ENCODE assay signal across 10 cellular contexts in the genomic region with DNA sequence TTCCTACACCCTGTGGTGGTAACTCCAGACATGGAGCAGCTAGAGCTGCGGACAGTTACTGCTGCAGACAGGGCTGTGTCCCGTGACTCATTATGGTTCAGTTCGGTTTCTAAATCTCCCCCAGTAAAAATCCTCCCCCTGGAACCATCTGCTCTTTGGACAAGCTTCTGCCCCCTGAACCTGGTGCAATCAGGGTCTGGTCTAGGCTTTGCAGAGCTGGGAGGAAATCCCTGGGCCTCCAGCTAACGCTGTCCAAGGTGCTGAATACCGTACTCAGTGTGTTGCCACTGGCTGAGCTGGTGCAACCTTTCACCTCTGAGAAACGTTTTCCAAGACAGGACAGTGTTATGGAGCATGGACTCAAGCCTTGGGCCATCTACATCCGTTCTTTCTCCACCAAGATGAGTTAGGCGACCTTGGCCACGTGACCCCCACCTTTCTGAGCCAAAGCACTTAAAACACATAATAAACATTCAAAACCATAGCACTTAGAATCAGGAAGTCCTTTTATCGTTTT.
DNase-seq lines count a peak whose midpoint lies in the region; ATAC-seq and TF ChIP-seq lines count a peak whose summit lies in the region.
"Had no signal": no experiment of that assay in that cellular context is flagged by ENCODE, and none has a peak within 500 bp of the region (broad histone marks: within the 10 kb centered on the region; RNA-seq: fewer than 3 reads in every experiment).

No MANE protein-coding gene starts in this region.

- no peaks in the 10 kb centered on the region for H3K36me3 ChIP-seq in breast epithelium
- no peaks in the 10 kb centered on the region for H3K36me3 ChIP-seq in SJCRH30
- no peaks in the 10 kb centered on the region for H3K36me3 ChIP-seq in fibroblast of lung (ENCODE audit: control insufficient read depth, insufficient read depth, low read length)
- no peaks in the 10 kb centered on the region for H3K36me3 ChIP-seq in testis (ENCODE audit: low read depth, missing control alignments)

- H3K27me3 ChIP-seq in breast epithelium (no peaks in the 10 kb centered on the region), SJCRH30 (no peaks in the 10 kb centered on the region), fibroblast of lung (ENCODE audit: control insufficient read depth, insufficient read depth, low read length) (no peaks in the 10 kb centered on the region), testis (no peaks in the 10 kb centered on the region)

- no peak overlapping the region for H2AFZ ChIP-seq in fibroblast of lung (ENCODE audit: low read length)

- H3K27me3 Mint-ChIP-seq in MCF 10A (ENCODE audit: insufficient read depth, unreplicated experiment): no peaks in the 10 kb centered on the region
- H3K27me3 Mint-ChIP-seq in effector memory CD8-positive, alpha-beta T cell: no peaks in the 10 kb centered on the region

- no peak overlapping the region for H3K27ac Mint-ChIP-seq in MCF 10A (ENCODE audit: low read depth, unreplicated experiment)
- no peak overlapping the region for H3K27ac Mint-ChIP-seq in effector memory CD8-positive, alpha-beta T cell

- H4K20me1 ChIP-seq in fibroblast of lung (ENCODE audit: control insufficient read depth, extremely low read depth, insufficient read depth, low read length): no peaks in the 10 kb centered on the region

- no peak overlapping the region for H3K4me3 Mint-ChIP-seq in MCF 10A (ENCODE audit: unreplicated experiment)
- H3K4me3 Mint-ChIP-seq in effector memory CD8-positive, alpha-beta T cell: no peak overlapping the region

- no peak for TF ChIP-seq POLR2A in breast epithelium (IDR thresholded peaks at IDR 0.05)
- TF ChIP-seq POLR2A in testis (IDR thresholded peaks at IDR 0.05): no peak

- H3K9me3 ChIP-seq in breast epithelium (peaks cover 22 to 31% of the 10 kb centered on the region in 2 donors), SJCRH30 (replicated peaks) (no peaks in the 10 kb centered on the region), fibroblast of lung (ENCODE audit: control insufficient read depth, insufficient read depth, low read depth, low read length) (no peaks in the 10 kb centered on the region), testis (no peaks in the 10 kb centered on the region)

- H3K4me3 ChIP-seq in breast epithelium (no peak overlapping the region), SJCRH30 (no peak overlapping the region), fibroblast of lung (replicated peaks in 1 of 4; ENCODE audit: control extremely low read depth in 1 of 4, insufficient read depth in 1 of 4, low read depth in 3 of 4, low read length in 4 of 4) (no peak overlapping the region), testis (no peak overlapping the region)
- H3K4me3 ChIP-seq: lung had no signal

- POLR2A ChIA-PET in MCF 10A (lab: Yijun Ruan, JAX): interaction anchor here (1.2 kb wide), 1 partner anchor 49 kb away, joined by 4 read pairs; no protein-coding TSS in a partner anchor

- H3K9ac ChIP-seq in fibroblast of lung (ENCODE audit: insufficient read depth, low read length): no peak overlapping the region

- TF ChIP-seq CTCF in MCF 10A (IDR thresholded peaks at IDR 0.05; ENCODE audit: unreplicated experiment) (no peak), breast epithelium (IDR thresholded peaks at IDR 0.05) (no peak), fibroblast of lung (conservative IDR thresholded peaks at IDR 0.05 in 1 of 2, IDR thresholded peaks at IDR 0.05 in 1 of 2; ENCODE audit: low read depth in 1 of 2, low read length in 2 of 2) (no peak), testis (IDR thresholded peaks at IDR 0.05) (no peak)

- intact Hi-C loops in MCF 10A (cut with micrococcal nuclease) (no loop called here), breast epithelium (cut with DNase I; ENCODE audit: low total_unique reads) (no loop called here), testis (cut with DNase I; ENCODE audit: low total_unique reads) (no loop called here)

- no TSS peak for BruUV-seq in MCF 10A (replicated peaks; lab: Mats Ljungman, UMichigan)

- H3K4me2 ChIP-seq in fibroblast of lung (ENCODE audit: extremely low read depth, insufficient read depth, low read length): no peak overlapping the region

- no peaks in the 10 kb centered on the region for H3K79me2 ChIP-seq in fibroblast of lung (ENCODE audit: control insufficient read depth, insufficient read depth, low read length)

- WGBS in testis, 2 donors: 36 to 52% methylated on average over 10 of the region's 10 CpGs

- DNase-seq in MCF 10A (ENCODE audit: unreplicated experiment): peak; percentile 55
- DNase-seq in breast epithelium (ENCODE audit: low spot score in 2 of 2): no peak
- peak; percentile 67 to 84 for DNase-seq in SJCRH30
- DNase-seq in fibroblast of lung (ENCODE audit: low read depth in 2 of 2): peak; percentile 22 to 23
- peak; percentile 47 for DNase-seq in testis
- DNase-seq in NCI-H2107 treated with DMSO at 0.1 percent for 48 hours (lab: John Stamatoyannopoulos, UW; ENCODE audit: unreplicated experiment): no peak
- no peak for DNase-seq in effector memory CD8-positive, alpha-beta T cell
- DNase-seq: stimulated activated CD4-positive, alpha-beta T cell treated with anti-CD3 and anti-CD28 coated beads, Interleukin-4, amount 100 ng/mL, for 24 hours had no signal

- H3K36me3 Mint-ChIP-seq in MCF 10A (ENCODE audit: insufficient read depth, unreplicated experiment): no peaks in the 10 kb centered on the region
- H3K36me3 Mint-ChIP-seq in effector memory CD8-positive, alpha-beta T cell (ENCODE audit: insufficient read depth): no peaks in the 10 kb centered on the region

- no peaks in the 10 kb centered on the region for H3K9me3 Mint-ChIP-seq in MCF 10A (ENCODE audit: unreplicated experiment)
- H3K9me3 Mint-ChIP-seq in effector memory CD8-positive, alpha-beta T cell: peaks cover under 1 to 2% of the 10 kb centered on the region in 2 donors

- ATAC-seq in HG03175 (IDR thresholded peaks at IDR 0.05; ENCODE audit: unreplicated experiment): no peak
- no peak for ATAC-seq in effector memory CD8-positive, alpha-beta T cell (replicated peaks)

- no peak overlapping the region for H3K27ac ChIP-seq in breast epithelium
- no peak overlapping the region for H3K27ac ChIP-seq in SJCRH30
- H3K27ac ChIP-seq in fibroblast of lung (ENCODE audit: insufficient read depth, low read length): no peak overlapping the region
- no peak overlapping the region for H3K27ac ChIP-seq in testis

- no peaks in the 10 kb centered on the region for H3K4me1 ChIP-seq in breast epithelium
- H3K4me1 ChIP-seq in SJCRH30: no peaks in the 10 kb centered on the region
- no peaks in the 10 kb centered on the region for H3K4me1 ChIP-seq in fibroblast of lung (ENCODE audit: control insufficient read depth, extremely low read depth, insufficient read depth, low read length)
- H3K4me1 ChIP-seq in testis: no peaks in the 10 kb centered on the region

- H3K4me1 Mint-ChIP-seq in MCF 10A (ENCODE audit: insufficient read depth, unreplicated experiment): no peaks in the 10 kb centered on the region
- H3K4me1 Mint-ChIP-seq in effector memory CD8-positive, alpha-beta T cell (ENCODE audit: low read depth in 2 of 2): no peaks in the 10 kb centered on the region

- CTCF ChIA-PET in MCF 10A (lab: Yijun Ruan, JAX): no interaction called here

Comparison
In these comparisons a context has a peak if more than half of its experiments do, and no peak if none do; other contexts are left out.
1. DNase-seq: peak in MCF 10A (single experiment), SJCRH30 (2 of 2), fibroblast of lung (2 of 2) and testis (single experiment); none in breast epithelium (0 of 2), NCI-H2107 treated with DMSO at 0.1 percent for 48 hours (single experiment) and effector memory CD8-positive, alpha-beta T cell (0 of 3).